In genomic region chr9:16482764-16483163, GRCh38 we compare ENCODE assay signal across 29 cellular contexts.
DNase-seq lines count a peak whose midpoint lies in the region; ATAC-seq, FAIRE-seq and TF ChIP-seq lines count a peak whose summit lies in the region.
"Had no signal": no experiment of that assay in that cellular context is flagged by ENCODE, and none has a peak within 500 bp of the region (broad histone marks: within the 10 kb centered on the region; RNA-seq: fewer than 3 reads in every experiment).

No MANE protein-coding gene starts in this region.

- RAD21 ChIA-PET in GM12878 (lab: Charles Lee; ENCODE audit: unreplicated experiment): interaction anchor here (1.2 to 2.9 kb wide), 3 partner anchors 14 to 40 kb away, joined by 3 to 19 read pairs (median 3); no protein-coding TSS in a partner anchor

- no peak overlapping the region for H2AK5ac ChIP-seq in IMR-90 (ENCODE audit: low read depth, low read length)

- TF ChIP-seq POLR2A in IMR-90 (IDR thresholded peaks at IDR 0.05; ENCODE audit: low read depth, low read length) (no peak), GM12878 (IDR thresholded peaks at IDR 0.05; ENCODE audit: low read depth, low read length) (no peak)

- H3K36me3 Mint-ChIP-seq in CD14-positive monocyte: no peaks in the 10 kb centered on the region
- H3K36me3 Mint-ChIP-seq: CD4-positive, alpha-beta memory T cell had no signal

- H3K56ac ChIP-seq in IMR-90 (ENCODE audit: extremely low read depth, insufficient read depth, low read length): no peak overlapping the region

- H3K4me1 ChIP-seq in IMR-90 (ENCODE audit: control insufficient read depth, insufficient read depth, low read length) (peaks cover 8% of the 10 kb centered on the region), GM12878 (ENCODE audit: control insufficient read depth, insufficient read depth, low read length) (no peaks in the 10 kb centered on the region)
- H3K4me1 ChIP-seq: BLaER1, SJSA1 had no signal

- H3K9ac ChIP-seq in IMR-90 (ENCODE audit: low read depth, low read length) (no peak overlapping the region), GM12878 (ENCODE audit: control insufficient read depth, insufficient read depth, low read length) (no peak overlapping the region)
- H3K9ac ChIP-seq: BLaER1 had no signal

- intact Hi-C loops in IMR-90 (cut with micrococcal nuclease) (no loop called here), GM12878 (cut with micrococcal nuclease; ENCODE audit: unreplicated experiment) (no loop called here), CD14-positive monocyte (cut with micrococcal nuclease) (no loop called here)

- H3K4me1 Mint-ChIP-seq in CD14-positive monocyte: no peaks in the 10 kb centered on the region
- H3K4me1 Mint-ChIP-seq: CD4-positive, alpha-beta memory T cell had no signal

- no peak overlapping the region for H3K4ac ChIP-seq in IMR-90 (ENCODE audit: low read depth, low read length)

- no peak overlapping the region for H3K27ac ChIP-seq in IMR-90 (ENCODE audit: insufficient read depth, low read length)
- H3K27ac ChIP-seq in GM12878 (ENCODE audit: control insufficient read depth, insufficient read depth): no peak overlapping the region
- H3K27ac ChIP-seq: BLaER1, HL-60, SJSA1 had no signal

- POLR2A ChIA-PET in IMR-90 (lab: Charles Lee; ENCODE audit: unreplicated experiment) (no interaction called here), GM12878 (lab: Charles Lee) (interaction anchor here (0.6 to 1.9 kb wide), 4 partner anchors 10 to 39 kb away, joined by 3 to 5 read pairs (median 4); no protein-coding TSS in a partner anchor)

- no peak overlapping the region for H2AFZ ChIP-seq in IMR-90 (replicated peaks; ENCODE audit: low read length, poor library complexity)
- H2AFZ ChIP-seq in GM12878 (ENCODE audit: control insufficient read depth, low read depth, low read length): no peak overlapping the region

- no peak overlapping the region for H4K8ac ChIP-seq in IMR-90 (ENCODE audit: low read depth in 2 of 2, low read length in 2 of 2)

- CTCF ChIA-PET in IMR-90 (lab: Yijun Ruan, JAX): no interaction called here
- CTCF ChIA-PET in GM12878 (lab: Yijun Ruan, JAX): interaction anchor here (1.4 to 2.2 kb wide), 2 partner anchors 9 to 57 kb away, joined by 3 to 8 read pairs; no protein-coding TSS in a partner anchor

- H3K36me3 ChIP-seq in IMR-90 (ENCODE audit: control insufficient read depth, insufficient read depth, low read length): no peaks in the 10 kb centered on the region
- no peaks in the 10 kb centered on the region for H3K36me3 ChIP-seq in GM12878 (ENCODE audit: control insufficient read depth in 2 of 2, insufficient read depth in 2 of 2, low read length in 1 of 2)
- H3K36me3 ChIP-seq: SJSA1 had no signal

- no peak overlapping the region for H2BK5ac ChIP-seq in IMR-90 (ENCODE audit: low read depth, low read length, poor library complexity, severe bottlenecking)

- H4K91ac ChIP-seq in IMR-90 (ENCODE audit: insufficient read depth, low read depth, low read length): no peak overlapping the region

- H2BK20ac ChIP-seq in IMR-90 (ENCODE audit: low read depth, low read length): no peak overlapping the region

- DNase-seq in Daoy (ENCODE audit: low read depth): peak; percentile 11
- peak; percentile 27 for DNase-seq in GM13977 (ENCODE audit: low spot score)
- DNase-seq in IMR-90: peak; percentile 20
- DNase-seq in GM12878 (ENCODE audit: low read depth, low spot score): no peak
- no peak for DNase-seq in OCI-M2 (lab: John Stamatoyannopoulos, UW; ENCODE audit: unreplicated experiment)
- DNase-seq in KG1 (lab: John Stamatoyannopoulos, UW): no peak
- DNase-seq in CD14-positive monocyte (ENCODE audit: low spot score): no peak
- DNase-seq: CD4-positive, alpha-beta memory T cell; COR-L47; EL; GF-D8; GOT3; Kasumi-1; MV-4-11; NCI-H1105 treated with DMSO at 0.1 percent for 48 hours; NCI-H2029; NCI-H446; NCI-H524 treated with DMSO at 0.1 percent for 48 hours; NCI-H774; PC-3; T-helper 1 cell had no signal

- TF ChIP-seq RAD21 in IMR-90 (IDR thresholded peaks at IDR 0.05; ENCODE audit: low read length) (no peak), GM12878 (IDR thresholded peaks at IDR 0.05; ENCODE audit: insufficient read depth, low read depth, low read length) (no peak)

- H3K9me3 ChIP-seq in IMR-90 (ENCODE audit: control insufficient read depth, insufficient read depth, low read length) (no peaks in the 10 kb centered on the region), GM12878 (replicated peaks; ENCODE audit: control insufficient read depth, insufficient read depth, low read length) (no peaks in the 10 kb centered on the region)
- H3K9me3 ChIP-seq: BLaER1, SJSA1 had no signal

- H4K20me1 ChIP-seq in IMR-90 (ENCODE audit: insufficient read depth, low read length) (no peaks in the 10 kb centered on the region), GM12878 (ENCODE audit: control insufficient read depth, insufficient read depth) (no peaks in the 10 kb centered on the region)
- H4K20me1 ChIP-seq: BLaER1 had no signal

- no peak overlapping the region for H3K4me3 ChIP-seq in IMR-90 (ENCODE audit: insufficient read depth, low read depth, low read length)
- H3K4me3 ChIP-seq in GM12878: no peak overlapping the region
- H3K4me3 ChIP-seq: BLaER1, SJSA1 had no signal

- dilution Hi-C loops in IMR-90 (cut with HindIII; ENCODE audit: low sequenced_read_pairs, unreplicated experiment): no loop called here

- no peak overlapping the region for H2BK15ac ChIP-seq in IMR-90 (ENCODE audit: low read depth, low read length)

- peaks cover 0 to 3% (median 2%) of the 10 kb centered on the region in 3 donors for H3K27me3 Mint-ChIP-seq in CD14-positive monocyte (ENCODE audit: low read depth in 3 of 3)
- H3K27me3 Mint-ChIP-seq: CD4-positive, alpha-beta memory T cell had no signal

- no peak overlapping the region for H3K18ac ChIP-seq in IMR-90 (ENCODE audit: low read depth, low read length)

- WGBS in IMR-90 (ENCODE audit: extremely low coverage in 2 of 2, insufficient read length in 1 of 2), 2 experiments: 100% methylated on average over 1 of the region's 6 CpGs; no CpG with 5 or more reads in 1 of the 2 experiments
- WGBS in GM12878 (ENCODE audit: insufficient coverage, insufficient replicate concordance, low lambda C conversion rate, missing lambda C conversion rate): 22% methylated on average over 6 of the region's 6 CpGs

- SMC1A ChIA-PET in GM12878 (lab: Charles Lee; ENCODE audit: uncharacterized antibody, unreplicated experiment): interaction anchor here (0.6 to 3.0 kb wide), 10 partner anchors 10 to 77 kb away, joined by 3 to 16 read pairs (median 6); no protein-coding TSS in a partner anchor

- BruUV-seq in IMR-90 (replicated peaks; lab: Mats Ljungman, UMichigan): no TSS peak
- BruUV-seq in GM12878 (replicated peaks; lab: Mats Ljungman, UMichigan): no TSS peak

- no peak for FAIRE-seq in GM12878 (lab: Jason Lieb, UNC)
- FAIRE-seq: A204.1 had no signal

- peaks cover 0 to 7% (median 3%) of the 10 kb centered on the region in 7 donors for H3K9me3 Mint-ChIP-seq in CD14-positive monocyte
- H3K9me3 Mint-ChIP-seq: T-helper 2 cell treated with Interferon-gamma antibody and Interleukin-4, amounts not matched to agents 5 μg/mL and 100 μg/mL, for 36 hours had no signal

- no peak overlapping the region for H3K4me3 Mint-ChIP-seq in CD14-positive monocyte
- H3K4me3 Mint-ChIP-seq: CD4-positive, alpha-beta memory T cell; T-helper 2 cell treated with Interferon-gamma antibody and Interleukin-4, amounts not matched to agents 5 μg/mL and 100 μg/mL, for 36 hours had no signal

- no peak overlapping the region for H3K4me2 ChIP-seq in IMR-90 (ENCODE audit: low read depth, low read length)
- H3K4me2 ChIP-seq in GM12878 (ENCODE audit: control insufficient read depth, insufficient read depth): peak overlapping the region; percentile 12; the same call in 1 of the 2 replicates
- H3K4me2 ChIP-seq: BLaER1 had no signal

- in situ Hi-C loops in GM13977 (cut with MboI; ENCODE audit: low pct_unique_long_range_greater_than_20kb, low sequenced_read_pairs, unreplicated experiment): no loop called here
- in situ Hi-C loops in IMR-90 (cut with MboI; ENCODE audit: low sequenced_read_pairs): loop anchor here (25.0 kb wide), 1 partner anchor 980 kb away; no protein-coding TSS in a partner anchor
- in situ Hi-C loops in GM12878 (cut with MboI): no loop called here

- ATAC-seq in IMR-90 (ENCODE audit: low read depth) (no peak), GM12878 (peak; percentile 82), GM19467 (IDR thresholded peaks at IDR 0.05; ENCODE audit: unreplicated experiment) (no peak)
- ATAC-seq: HCT116, PC-3, Right ventricle myocardium inferior had no signal

- no peak overlapping the region for H3K23ac ChIP-seq in IMR-90 (ENCODE audit: low read depth, low read length)

- 0 out of 2 replicates have a peak overlapping the region, but pooled peaks have one; percentile 48 for H3K14ac ChIP-seq in IMR-90 (replicated peaks; ENCODE audit: low read depth, low read length)

- no peak overlapping the region for H4K5ac ChIP-seq in IMR-90 (ENCODE audit: low read depth, low read length)

- no peaks in the 10 kb centered on the region; the same call in 1 of the 2 replicates for H3K9me1 ChIP-seq in IMR-90 (ENCODE audit: insufficient read depth, low read length)

- H3K27me3 ChIP-seq in IMR-90 (ENCODE audit: control insufficient read depth, insufficient read depth, low read length): no peaks in the 10 kb centered on the region
- no peaks in the 10 kb centered on the region for H3K27me3 ChIP-seq in GM12878 (replicated peaks in 1 of 2; ENCODE audit: control insufficient read depth in 2 of 2, insufficient read depth in 2 of 2, low read length in 1 of 2)
- H3K27me3 ChIP-seq: BLaER1, SJSA1 had no signal

- H3K79me1 ChIP-seq in IMR-90 (ENCODE audit: low read depth in 1 of 2, low read length in 2 of 2): peaks cover 14 to 25% of the 10 kb centered on the region in 2 experiments; a peak in 3 of 4 replicates

- H2BK120ac ChIP-seq in IMR-90 (ENCODE audit: low read depth, low read length): no peak overlapping the region

- TF ChIP-seq CTCF in GM13977 (IDR thresholded peaks at IDR 0.05; ENCODE audit: extremely low read depth, insufficient read depth, missing control alignments): no peak
- TF ChIP-seq CTCF in IMR-90 (conservative IDR thresholded peaks at IDR 0.05; ENCODE audit: low read depth, low read length): no peak
- TF ChIP-seq CTCF in GM12878 (IDR thresholded peaks at IDR 0.05 in 2 of 3, conservative IDR thresholded peaks at IDR 0.05 in 1 of 3; ENCODE audit: control insufficient read depth in 2 of 3, extremely low read depth in 1 of 3, insufficient read depth in 1 of 3, low read depth in 3 of 3, low read length in 3 of 3): no peak
- no peak for TF ChIP-seq CTCF in CD14-positive monocyte (IDR thresholded peaks at IDR 0.05)

- no peaks in the 10 kb centered on the region for H3K79me2 ChIP-seq in GM12878 (ENCODE audit: control insufficient read depth, insufficient read depth, low read length)

- TF ChIP-seq EP300 in GM12878 (IDR thresholded peaks at IDR 0.05; ENCODE audit: borderline replicate concordance in 1 of 2, control insufficient read depth in 1 of 2, low read depth in 2 of 2, low read length in 2 of 2): peak in 1 of 2 experiments; percentile 19; a peak in 1 of 4 replicates

- H3K27ac Mint-ChIP-seq in CD14-positive monocyte: no peak overlapping the region
- H3K27ac Mint-ChIP-seq: CD4-positive, alpha-beta memory T cell; T-helper 2 cell treated with Interferon-gamma antibody and Interleukin-4, amounts not matched to agents 5 μg/mL and 100 μg/mL, for 36 hours had no signal

- H2AK9ac ChIP-seq in IMR-90 (replicated peaks; ENCODE audit: low read depth, low read length, poor library complexity): no peak overlapping the region

Comparison
In these comparisons a context has a peak if more than half of its experiments do, and no peak if none do; other contexts are left out.
1. DNase-seq: peak in Daoy (single experiment), GM13977 (single experiment) and IMR-90 (single experiment); none in GM12878 (single experiment), OCI-M2 (single experiment), KG1 (single experiment) and CD14-positive monocyte (single experiment).